In the genomic region with DNA sequence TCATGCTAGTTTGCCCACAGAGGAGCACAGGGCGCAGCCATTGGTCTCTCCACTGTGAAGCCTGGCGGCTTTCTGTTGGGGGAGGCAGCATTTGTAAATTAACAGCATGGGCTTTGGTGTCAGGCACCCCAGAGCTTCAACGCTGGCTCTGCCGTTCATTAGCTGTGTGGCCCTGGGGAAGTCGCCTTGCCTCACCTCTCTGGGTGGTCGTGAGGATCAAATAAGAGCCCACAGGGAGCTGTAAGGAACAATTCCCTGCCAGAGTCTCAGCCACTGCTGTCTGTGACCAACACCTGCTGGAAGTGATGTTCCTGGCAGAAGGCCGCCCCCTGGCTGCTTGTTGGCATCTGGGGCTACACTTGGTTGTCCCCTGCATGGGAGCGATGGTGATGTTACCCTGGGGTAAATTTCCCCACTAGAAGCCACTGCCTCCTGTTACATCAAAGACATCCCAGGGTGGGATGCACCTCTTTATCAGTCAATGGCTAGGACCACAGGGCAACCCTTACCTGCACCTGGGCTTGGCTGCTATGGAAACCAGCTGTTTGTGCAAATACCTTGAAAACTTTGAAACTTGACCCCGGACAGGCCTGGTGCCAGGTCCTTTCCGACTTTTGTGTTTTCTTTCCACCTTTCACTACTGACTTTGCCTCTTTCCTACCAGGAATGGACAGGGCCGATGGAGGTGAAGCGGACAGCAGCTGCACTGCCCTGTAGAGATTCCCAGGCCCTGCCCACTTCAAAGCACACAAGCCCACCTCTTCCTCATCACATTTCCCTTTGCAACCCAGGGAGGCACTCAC, we compare ENCODE assay signal across 8 cellular contexts. TPM values are rescaled to one million over a fixed set of nuclear protein-coding genes. Genes with fewer than 3 reads are reported as not detected.
DNase-seq lines count a peak whose midpoint lies in the region; ATAC-seq and TF ChIP-seq lines count a peak whose summit lies in the region.

No MANE protein-coding gene starts in this region.

- no peaks in the 10 kb centered on the region for H3K36me3 ChIP-seq in gastrocnemius medialis

- no peaks in the 10 kb centered on the region for H3K9me3 ChIP-seq in gastrocnemius medialis

- H3K27ac ChIP-seq in foreskin keratinocyte (no peak overlapping the region), gastrocnemius medialis (peak overlapping the region in 1 of 4 donors; percentile 15)

- H3K27me3 ChIP-seq in foreskin keratinocyte (no peaks in the 10 kb centered on the region), gastrocnemius medialis (no peaks in the 10 kb centered on the region)

- ATAC-seq in foreskin keratinocyte (peak; percentile 2), gastrocnemius medialis (no peak), GM18909 (IDR thresholded peaks at IDR 0.05; ENCODE audit: poor library complexity, unreplicated experiment) (no peak)

- H3K4me3 ChIP-seq in LNCaP clone FGC (ENCODE audit: low read depth, low read length), result no peak overlapping the region
- H3K4me3 ChIP-seq in gastrocnemius medialis, result no peak overlapping the region

- TF ChIP-seq CTCF in GM10266 (IDR thresholded peaks at IDR 0.05; ENCODE audit: control insufficient read depth, insufficient read depth, low read depth, missing control alignments) (peak; percentile 75), LNCaP clone FGC (IDR thresholded peaks at IDR 0.05; ENCODE audit: control insufficient read depth, extremely low read depth, insufficient read depth) (peak; percentile 54), foreskin keratinocyte (conservative IDR thresholded peaks at IDR 0.05) (peak; percentile 57), gastrocnemius medialis (IDR thresholded peaks at IDR 0.05 in 4 of 5, conservative IDR thresholded peaks at IDR 0.05 in 1 of 5) (peak in 3 of 5 experiments; percentile 14 to 18 (median 15))

- intact Hi-C loops in gastrocnemius medialis (cut with DNase I; ENCODE audit: low total_unique reads), result no loop called here

- in situ Hi-C loops in gastrocnemius medialis (cut with MboI; ENCODE audit: low sequenced_read_pairs in 4 of 4), result no loop called here

- no peak for TF ChIP-seq POLR2A in gastrocnemius medialis (IDR thresholded peaks at IDR 0.05)

- H3K4me1 ChIP-seq in foreskin keratinocyte (peaks cover 20% of the 10 kb centered on the region), gastrocnemius medialis (peaks cover 3 to 15% of the 10 kb centered on the region in 2 donors)

- DNase-seq in GM10266 (ENCODE audit: extremely low spot score) (peak; percentile 67), LNCaP clone FGC (ENCODE audit: low read depth) (no peak), UCSD-AML1 (lab: John Stamatoyannopoulos, UW; ENCODE audit: unreplicated experiment) (peak; percentile 73), foreskin keratinocyte (no peak), gastrocnemius medialis (no peak), NCI-H1048 (lab: John Stamatoyannopoulos, UW) (no peak), SIG-M5 treated with dmso at 0.1 percent for 504 hours (lab: John Stamatoyannopoulos, UW; ENCODE audit: unreplicated experiment) (no peak)

RNA-seq across cellular contexts. Expression of a gene that starts 36.9 kb away (rescaled TPM):
- total RNA-seq in foreskin keratinocyte (not detected in 2 replicates), gastrocnemius medialis (under 1 TPM in 2 of 4 donors, not detected in 2; 0.29 to 0.42 TPM)
- polyA plus RNA-seq in foreskin keratinocyte, result not detected in 2 replicates

Comparison
In these comparisons a context has a peak if more than half of its experiments do, and no peak if none do; other contexts are left out.
1. DNase-seq: peak in GM10266 (single experiment) and UCSD-AML1 (single experiment); none in LNCaP clone FGC (single experiment), foreskin keratinocyte (0 of 2), gastrocnemius medialis (0 of 2), NCI-H1048 (single experiment) and SIG-M5 treated with dmso at 0.1 percent for 504 hours (single experiment).
2. CTCF ChIP-seq: peak in every context shown above with its lines; median percentile 75 in GM10266; 57 in foreskin keratinocyte; 54 in LNCaP clone FGC; 15 in gastrocnemius medialis.